16 cellular contexts compared by ENCODE assay signal in genomic region chr6:42175860-42176259, GRCh38. TPM values are rescaled to one million over a fixed set of nuclear protein-coding genes. Genes with fewer than 3 reads are reported as not detected.
DNase-seq lines count a peak whose midpoint lies in the region; ATAC-seq and TF ChIP-seq lines count a peak whose summit lies in the region.
"Had no signal": no experiment of that assay in that cellular context is flagged by ENCODE, and none has a peak within 500 bp of the region (broad histone marks: within the 10 kb centered on the region; RNA-seq: fewer than 3 reads in every experiment).

No MANE protein-coding gene starts in this region.

- CTCF ChIA-PET in HCT116 (lab: Charles Lee): interaction anchor here (1.4 kb wide), 1 partner anchor 12 kb away, joined by 5 read pairs; no protein-coding TSS in a partner anchor

- intact Hi-C loops in HCT116 (cut with micrococcal nuclease): no loop called here
- intact Hi-C loops in spleen (cut with DNase I; ENCODE audit: low total_unique reads): no loop called here

- DNase-seq in AG10803 (ENCODE audit: low read depth): no peak
- DNase-seq in HCT116 (ENCODE audit: low read depth, low spot score): peak; percentile 19
- DNase-seq in hepatocyte (ENCODE audit: low spot score): no peak
- no peak for DNase-seq in spleen
- DNase-seq in GDM1 (lab: John Stamatoyannopoulos, UW): no peak
- DNase-seq: activated CD4-positive, alpha-beta T cell treated with anti-CD3 and anti-CD28 coated beads for 4 hours; amygdala; effector CD4-positive, alpha-beta T cell; natural killer cell; NCI-H1105; right cardiac atrium; stimulated activated naive CD8-positive, alpha-beta T cell treated with anti-CD3 and anti-CD28 coated beads, Interleukin-15, Interleukin-2, amounts not matched to agents 100 U/mL and 50 U/mL, for 24 hours had no signal

- BruUV-seq in HCT116 (replicated peaks; lab: Mats Ljungman, UMichigan): no TSS peak

- ATAC-seq in HCT116 (peak; percentile 73), GM19023 (IDR thresholded peaks at IDR 0.05; ENCODE audit: unreplicated experiment) (no peak), GM21423 (IDR thresholded peaks at IDR 0.05; ENCODE audit: unreplicated experiment) (no peak)
- ATAC-seq: natural killer cell; right cardiac atrium; stimulated activated naive CD8-positive, alpha-beta T cell treated with anti-CD3 and anti-CD28 coated beads, Interleukin-15, Interleukin-2, amounts not matched to agents 100 U/mL and 50 U/mL, for 24 hours had no signal

- H3K27ac ChIP-seq in HCT116 (ENCODE audit: low read depth, low read length): no peak overlapping the region
- H3K27ac ChIP-seq in hepatocyte: no peak overlapping the region
- H3K27ac ChIP-seq in spleen: no peak overlapping the region

- 76% methylated on average over 5 of the region's 5 CpGs for WGBS in hepatocyte (ENCODE audit: low lambda C conversion rate, missing lambda C conversion rate)
- WGBS in spleen, 5 donors: 75 to 81% (median 78%) methylated on average over 5 of the region's 5 CpGs

- H3K4me2 ChIP-seq in HCT116 (ENCODE audit: low read length) (no peak overlapping the region), hepatocyte (no peak overlapping the region)

- peak; percentile 70 for TF ChIP-seq RAD21 in HCT116 (IDR thresholded peaks at IDR 0.05; ENCODE audit: low read depth)

- no peak overlapping the region for H3K9ac ChIP-seq in HCT116 (ENCODE audit: low read length)

- TF ChIP-seq POLR2A in HCT116 (IDR thresholded peaks at IDR 0.05; ENCODE audit: borderline replicate concordance, extremely low read depth, insufficient read depth, insufficient read length): no peak
- TF ChIP-seq POLR2A in spleen (IDR thresholded peaks at IDR 0.05): no peak

- H3K27me3 ChIP-seq in HCT116 (ENCODE audit: insufficient read depth, low read length): no peaks in the 10 kb centered on the region
- no peaks in the 10 kb centered on the region for H3K27me3 ChIP-seq in hepatocyte
- H3K27me3 ChIP-seq in spleen (replicated peaks in 1 of 7): peaks cover 0 to 23% (median 14%) of the 10 kb centered on the region in 7 donors

- RAD21 ChIA-PET in HCT116 (lab: Charles Lee; ENCODE audit: low non-redundant PET in 1 of 2, low total read pairs in 2 of 2, uncharacterized antibody in 2 of 2, unreplicated experiment in 2 of 2): no interaction called here

- TF ChIP-seq CTCF in AG10803 (conservative IDR thresholded peaks at IDR 0.05; ENCODE audit: low read length): peak; percentile 20
- peak; percentile 60 to 68 (median 67); a peak in 5 of 6 replicates for TF ChIP-seq CTCF in HCT116 (IDR thresholded peaks at IDR 0.05 in 2 of 3, conservative IDR thresholded peaks at IDR 0.05 in 1 of 3; ENCODE audit: borderline replicate concordance in 1 of 3, insufficient read depth in 1 of 3, low read depth in 2 of 3, low read length in 2 of 3)
- peak; percentile 12; the same call in 1 of the 2 replicates for TF ChIP-seq CTCF in WI38 (IDR thresholded peaks at IDR 0.05; ENCODE audit: low read depth, low read length)
- TF ChIP-seq CTCF in hepatocyte (IDR thresholded peaks at IDR 0.05; ENCODE audit: poor library complexity): peak; percentile 9
- TF ChIP-seq CTCF in spleen (IDR thresholded peaks at IDR 0.05 in 8 of 11, conservative IDR thresholded peaks at IDR 0.05 in 3 of 11): no peak

- H3K9me3 ChIP-seq in HCT116 (ENCODE audit: control insufficient read depth in 1 of 2, insufficient read depth in 1 of 2, low read depth in 1 of 2, low read length in 2 of 2) (no peaks in the 10 kb centered on the region), hepatocyte (ENCODE audit: low read depth) (no peaks in the 10 kb centered on the region), spleen (no peaks in the 10 kb centered on the region)

- no peaks in the 10 kb centered on the region for H3K36me3 ChIP-seq in HCT116 (ENCODE audit: control insufficient read depth in 1 of 2, insufficient read depth in 2 of 2, low read length in 2 of 2)
- H3K36me3 ChIP-seq in hepatocyte (replicated peaks; ENCODE audit: insufficient read depth, low read depth): no peaks in the 10 kb centered on the region
- H3K36me3 ChIP-seq in spleen: no peaks in the 10 kb centered on the region

- H3K9me2 ChIP-seq in HCT116 (ENCODE audit: insufficient read depth) (no peaks in the 10 kb centered on the region), hepatocyte (replicated peaks; ENCODE audit: insufficient read depth) (no peaks in the 10 kb centered on the region)

- POLR2A ChIA-PET in HCT116 (lab: Charles Lee): no interaction called here

- H3K4me3 ChIP-seq in AG10803 (ENCODE audit: low read length) (no peak overlapping the region), HCT116 (replicated peaks in 1 of 2; ENCODE audit: low read depth in 1 of 2, low read length in 2 of 2) (no peak overlapping the region), WI38 (ENCODE audit: low read depth, low read length) (no peak overlapping the region), hepatocyte (no peak overlapping the region), spleen (no peak overlapping the region)

- peaks cover 0 to 4% of the 10 kb centered on the region in 2 experiments; a peak in 1 of 4 replicates for H3K4me1 ChIP-seq in HCT116 (ENCODE audit: control insufficient read depth in 1 of 2, insufficient read depth in 2 of 2, low read length in 2 of 2)
- H3K4me1 ChIP-seq in hepatocyte (ENCODE audit: insufficient read depth): no peaks in the 10 kb centered on the region
- H3K4me1 ChIP-seq in spleen: peaks cover 0 to 7% (median 0%) of the 10 kb centered on the region in 6 donors

- H4K20me1 ChIP-seq in HCT116 (ENCODE audit: insufficient read depth): no peaks in the 10 kb centered on the region
- no peaks in the 10 kb centered on the region for H4K20me1 ChIP-seq in hepatocyte (ENCODE audit: insufficient read depth, poor library complexity, severe bottlenecking)

- no peaks in the 10 kb centered on the region for H3K79me2 ChIP-seq in HCT116 (ENCODE audit: insufficient read depth, low read length)
- H3K79me2 ChIP-seq in hepatocyte: no peaks in the 10 kb centered on the region

- H2AFZ ChIP-seq in HCT116 (ENCODE audit: low read depth, low read length, poor library complexity, severe bottlenecking) (no peak overlapping the region), hepatocyte (no peak overlapping the region)

TF ChIP-seq in HCT116, 20 proteins besides CTCF, POLR2A, EP300 and RAD21 (continues in another document):
- TF ChIP-seq ZNF274 (IDR thresholded peaks at IDR 0.05; ENCODE audit: low read depth, low read length) (no peak), ZBTB33 (IDR thresholded peaks at IDR 0.05; ENCODE audit: extremely low read depth, insufficient replicate concordance, low read length) (no peak), SIN3A (IDR thresholded peaks at IDR 0.05; ENCODE audit: low read depth) (no peak), EZH2 (IDR thresholded peaks at IDR 0.05) (no peak), ZFX (IDR thresholded peaks at IDR 0.05) (no peak), SP1 (IDR thresholded peaks at IDR 0.05; ENCODE audit: low read depth) (no peak)

RNA-seq across cellular contexts. Expression of gene GUCA1A, which starts 2.7 kb away (rescaled TPM):
- total RNA-seq in HCT116 (2021; ENCODE audit: unreplicated experiment) (not detected), hepatocyte (0.43 and 0.92 TPM in 2 replicates), spleen (not detected)
- not detected in 2 replicates for polyA plus RNA-seq in HCT116 (2012)
- polyA plus RNA-seq in hepatocyte (0.75 and 3.1 TPM in 2 replicates), spleen (under 1 TPM in 1 of 3 donors, not detected in 2; 0.11 TPM)
- total RNA-seq: natural killer cell, right cardiac atrium had no signal
- polyA plus RNA-seq: CD14-positive monocyte, right cardiac atrium had no signal

RNA-seq across cellular contexts. Expression of gene GUCA1B, which starts 18.9 kb away (rescaled TPM):
- total RNA-seq in HCT116 (2021; ENCODE audit: unreplicated experiment) (4.6 TPM), hepatocyte (0.72 and 0.93 TPM in 2 replicates), spleen (1 to 10 TPM; 1.2 to 2.6 (median 1.9) TPM)
- polyA plus RNA-seq in HCT116 (2012): 2.5 and 3.4 TPM in 2 replicates
- polyA plus RNA-seq in hepatocyte (0.41 TPM in 1 of 2 replicates, not detected in the other), spleen (under 1 TPM; 0.70 to 0.87 (median 0.83) TPM)

RNA-seq across cellular contexts. Expression of gene C6orf132, which starts 33.4 kb away (rescaled TPM):
- total RNA-seq in HCT116 (2021; ENCODE audit: unreplicated experiment) (18.9 TPM), hepatocyte (11.6 and 12.5 TPM in 2 replicates), spleen (under 1 TPM in 4 of 7 donors, not detected in 3; 0.05 to 0.27 (median 0.19) TPM)
- polyA plus RNA-seq in HCT116 (2012): 14.6 and 15.1 TPM in 2 replicates
- polyA plus RNA-seq in hepatocyte (9.4 and 10.5 TPM in 2 replicates), spleen (under 1 TPM; 0.11 to 0.17 (median 0.13) TPM)
- polyA plus RNA-seq: CD14-positive monocyte had no signal

RNA-seq across cellular contexts. Expression of gene MRPS10, which starts 41.8 kb away (rescaled TPM):
- total RNA-seq in HCT116 (2021; ENCODE audit: unreplicated experiment) (62.1 TPM), hepatocyte (38.6 and 42.8 TPM in 2 replicates), spleen (10 to 100 TPM; 25.1 to 32.3 (median 27.7) TPM)
- polyA plus RNA-seq in HCT116 (2012): 24.8 and 34.6 TPM in 2 replicates
- polyA plus RNA-seq in hepatocyte (26.8 and 27.7 TPM in 2 replicates), spleen (10 to 100 TPM; 17.2 to 26.1 (median 18.0) TPM)

Comparison
In these comparisons a context has a peak if more than half of its experiments do, and no peak if none do; other contexts are left out.
1. CTCF ChIP-seq: peak in AG10803 (single experiment), HCT116 (3 of 3), WI38 (single experiment) and hepatocyte (single experiment); none in spleen (0 of 11).